Comparison of ENCODE assay signal across 19 cellular contexts in genomic region chr2:122108186-122108585, GRCh38.
A peak's percentile ranks its signal among the peaks of the same experiment; 100 is the strongest.
DNase-seq lines count a peak whose midpoint lies in the region; ATAC-seq and TF ChIP-seq lines count a peak whose summit lies in the region.
"Had no signal": no experiment of that assay in that cellular context is flagged by ENCODE, and none has a peak within 500 bp of the region (broad histone marks: within the 10 kb centered on the region; RNA-seq: fewer than 3 reads in every experiment).

No MANE protein-coding gene starts in this region.

- H3K9ac ChIP-seq in SK-N-SH, result no peak overlapping the region
- H3K9ac ChIP-seq in neural progenitor cell, result no peak overlapping the region
- H3K9ac ChIP-seq: GM23248 had no signal

- peaks cover 48% of the 10 kb centered on the region for H3K4me1 Mint-ChIP-seq in neural progenitor cell
- peaks cover 24% of the 10 kb centered on the region for H3K4me1 Mint-ChIP-seq in progenitor cell of endocrine pancreas (ENCODE audit: low read depth)
- H3K4me1 Mint-ChIP-seq: B cell; CD4-positive, CD25-positive, alpha-beta regulatory T cell had no signal

- H4K20me1 ChIP-seq in SK-N-SH (ENCODE audit: insufficient read depth) (no peaks in the 10 kb centered on the region), neural progenitor cell (ENCODE audit: low read depth) (no peaks in the 10 kb centered on the region)

- DNase-seq in SK-N-SH (peak; percentile 27), NCI-H82 (lab: John Stamatoyannopoulos, UW) (peak; percentile 77), WERI-Rb-1 (peak; percentile 61), neural progenitor cell (ENCODE audit: low spot score) (no peak), NCI-H226 (no peak), progenitor cell of endocrine pancreas (ENCODE audit: low spot score, unreplicated experiment) (no peak)
- DNase-seq: Caco-2; CD4-positive, CD25-positive, alpha-beta regulatory T cell; CD8-positive, alpha-beta T cell; DMS153; DND-41; GM23248; H9; HFFc6 had no signal

- no peak overlapping the region for H3K4me3 Mint-ChIP-seq in neural progenitor cell
- H3K4me3 Mint-ChIP-seq in progenitor cell of endocrine pancreas (ENCODE audit: low read depth), result no peak overlapping the region
- H3K4me3 Mint-ChIP-seq: B cell; CD4-positive, CD25-positive, alpha-beta regulatory T cell; CD8-positive, alpha-beta T cell; H9; HFFc6 had no signal

- no peaks in the 10 kb centered on the region for H3K27me3 ChIP-seq in SK-N-SH (ENCODE audit: insufficient read depth)
- no peaks in the 10 kb centered on the region for H3K27me3 ChIP-seq in WERI-Rb-1 (ENCODE audit: insufficient read depth, low read depth, severe bottlenecking)
- H3K27me3 ChIP-seq in neural progenitor cell, result no peaks in the 10 kb centered on the region

- 0% methylated on average over 1 of the region's 1 CpG for WGBS in SK-N-SH (ENCODE audit: low lambda C conversion rate)

- no peak for TF ChIP-seq EP300 in SK-N-SH (IDR thresholded peaks at IDR 0.05; ENCODE audit: borderline replicate concordance in 1 of 2, low read depth in 1 of 2, low read length in 1 of 2)

- H3K27me3 Mint-ChIP-seq in neural progenitor cell (ENCODE audit: insufficient read depth, low read depth), result peaks cover 2% of the 10 kb centered on the region
- peaks cover 4% of the 10 kb centered on the region for H3K27me3 Mint-ChIP-seq in progenitor cell of endocrine pancreas
- H3K27me3 Mint-ChIP-seq: B cell; CD4-positive, CD25-positive, alpha-beta regulatory T cell had no signal

- CTCF ChIA-PET in SK-N-SH (lab: Yijun Ruan, JAX), result no interaction called here

- H3K9me2 ChIP-seq in SK-N-SH, result no peaks in the 10 kb centered on the region

- POLR2A ChIA-PET in SK-N-SH (lab: Yijun Ruan, JAX), result no interaction called here

- H3K9me3 ChIP-seq in SK-N-SH, result no peaks in the 10 kb centered on the region
- H3K9me3 ChIP-seq in WERI-Rb-1 (ENCODE audit: severe bottlenecking), result no peaks in the 10 kb centered on the region
- no peaks in the 10 kb centered on the region for H3K9me3 ChIP-seq in neural progenitor cell (ENCODE audit: low read depth)
- H3K9me3 ChIP-seq: Caco-2 had no signal

- H3K36me3 ChIP-seq in SK-N-SH (replicated peaks in 1 of 2; ENCODE audit: control insufficient read depth in 1 of 2, insufficient read depth in 2 of 2, low read length in 1 of 2) (no peaks in the 10 kb centered on the region), WERI-Rb-1 (no peaks in the 10 kb centered on the region), neural progenitor cell (no peaks in the 10 kb centered on the region)

- H3K4me1 ChIP-seq in SK-N-SH (ENCODE audit: control insufficient read depth in 1 of 2, insufficient read depth in 2 of 2, low read depth in 1 of 2, low read length in 1 of 2), result peaks cover 0 to 8% of the 10 kb centered on the region in 2 experiments; a peak in 2 of 4 replicates
- H3K4me1 ChIP-seq in neural progenitor cell, result peaks cover 60% of the 10 kb centered on the region

- H3K36me3 Mint-ChIP-seq in neural progenitor cell (no peaks in the 10 kb centered on the region), progenitor cell of endocrine pancreas (ENCODE audit: insufficient read depth) (peaks cover 2% of the 10 kb centered on the region)
- H3K36me3 Mint-ChIP-seq: CD4-positive, CD25-positive, alpha-beta regulatory T cell; CD8-positive, alpha-beta T cell had no signal

- TF ChIP-seq CTCF in SK-N-SH (IDR thresholded peaks at IDR 0.05) (no peak), WERI-Rb-1 (IDR thresholded peaks at IDR 0.05; ENCODE audit: low read depth, low read length) (no peak), neural progenitor cell (IDR thresholded peaks at IDR 0.05) (no peak), progenitor cell of endocrine pancreas (IDR thresholded peaks at IDR 0.05; ENCODE audit: unreplicated experiment) (no peak)

- H3K4me3 ChIP-seq in SK-N-SH (ENCODE audit: low read depth in 2 of 2, low read length in 1 of 2) (no peak overlapping the region), WERI-Rb-1 (ENCODE audit: low read depth, low read length) (no peak overlapping the region), neural progenitor cell (no peak overlapping the region)
- H3K4me3 ChIP-seq: GM23248 had no signal

- H3K79me2 ChIP-seq in SK-N-SH (ENCODE audit: insufficient read depth) (no peaks in the 10 kb centered on the region), neural progenitor cell (ENCODE audit: low read depth) (no peaks in the 10 kb centered on the region)

- H3F3A ChIP-seq in SK-N-SH (replicated peaks; ENCODE audit: insufficient read depth) (no peaks in the 10 kb centered on the region), neural progenitor cell (ENCODE audit: low read depth) (peaks cover 42% of the 10 kb centered on the region)

- no peak overlapping the region; a peak in 1 of 4 replicates for H3K27ac ChIP-seq in SK-N-SH (ENCODE audit: low read depth in 2 of 2, low read length in 1 of 2)
- H3K27ac ChIP-seq in WERI-Rb-1, result no peak overlapping the region
- H3K27ac ChIP-seq in neural progenitor cell, result peak overlapping the region; percentile 29
- H3K27ac ChIP-seq: 22Rv1, C4-2B, GM23248 had no signal

- no peak for TF ChIP-seq RAD21 in SK-N-SH (IDR thresholded peaks at IDR 0.05; ENCODE audit: low read length)

- H3K9me3 Mint-ChIP-seq in neural progenitor cell (peaks cover 15% of the 10 kb centered on the region), progenitor cell of endocrine pancreas (ENCODE audit: low read depth) (no peaks in the 10 kb centered on the region)
- H3K9me3 Mint-ChIP-seq: CD8-positive, alpha-beta T cell; HFFc6 had no signal

- H2AFZ ChIP-seq in SK-N-SH (ENCODE audit: low read depth) (no peak overlapping the region), neural progenitor cell (replicated peaks) (peak overlapping the region; percentile 42)
- H2AFZ ChIP-seq: GM23248 had no signal

- no peak overlapping the region for H3K4me2 ChIP-seq in SK-N-SH
- H3K4me2 ChIP-seq in neural progenitor cell, result peak overlapping the region; percentile 35

- ATAC-seq in SK-N-SH treated with all-trans-retinoic acid at 6 μM for 48 hours (no peak), HG02610 (IDR thresholded peaks at IDR 0.05; ENCODE audit: unreplicated experiment) (no peak)
- ATAC-seq: CD8-positive, alpha-beta T cell had no signal

- H3K27ac Mint-ChIP-seq in neural progenitor cell (peak overlapping the region; percentile 18), progenitor cell of endocrine pancreas (no peak overlapping the region)
- H3K27ac Mint-ChIP-seq: B cell; CD4-positive, CD25-positive, alpha-beta regulatory T cell; CD8-positive, alpha-beta T cell; H9; HFFc6 had no signal

TF ChIP-seq in SK-N-SH, 30 proteins besides CTCF, POLR2A, EP300 and RAD21:
- TF ChIP-seq TEAD4 (IDR thresholded peaks at IDR 0.05; ENCODE audit: borderline replicate concordance, insufficient read depth) (no peak), FOXM1 (IDR thresholded peaks at IDR 0.05; ENCODE audit: low read depth) (no peak), MXI1 (IDR thresholded peaks at IDR 0.05; ENCODE audit: low read depth, low read length) (no peak), ELF1 (IDR thresholded peaks at IDR 0.05) (no peak)

TF ChIP-seq in SK-N-SH treated with all-trans-retinoic acid at 6 μM for 48 hours, 23 proteins besides CTCF, POLR2A, EP300 and RAD21:
- TF ChIP-seq TCF4 (CRISPR knock-in tag; IDR thresholded peaks at IDR 0.05; ENCODE audit: borderline replicate concordance) (no peak), ISL1 (CRISPR knock-in tag; IDR thresholded peaks at IDR 0.05) (no peak), CSDC2 (CRISPR knock-in tag; IDR thresholded peaks at IDR 0.05) (no peak), OSR1 (CRISPR knock-in tag; IDR thresholded peaks at IDR 0.05) (no peak), PPARA (CRISPR knock-in tag; IDR thresholded peaks at IDR 0.05; ENCODE audit: borderline replicate concordance) (no peak), BACH2 (CRISPR knock-in tag; IDR thresholded peaks at IDR 0.05; ENCODE audit: borderline replicate concordance) (no peak), ESRRG (CRISPR knock-in tag; IDR thresholded peaks at IDR 0.05) (no peak)
- TF ChIP-seq, protein P1, sequence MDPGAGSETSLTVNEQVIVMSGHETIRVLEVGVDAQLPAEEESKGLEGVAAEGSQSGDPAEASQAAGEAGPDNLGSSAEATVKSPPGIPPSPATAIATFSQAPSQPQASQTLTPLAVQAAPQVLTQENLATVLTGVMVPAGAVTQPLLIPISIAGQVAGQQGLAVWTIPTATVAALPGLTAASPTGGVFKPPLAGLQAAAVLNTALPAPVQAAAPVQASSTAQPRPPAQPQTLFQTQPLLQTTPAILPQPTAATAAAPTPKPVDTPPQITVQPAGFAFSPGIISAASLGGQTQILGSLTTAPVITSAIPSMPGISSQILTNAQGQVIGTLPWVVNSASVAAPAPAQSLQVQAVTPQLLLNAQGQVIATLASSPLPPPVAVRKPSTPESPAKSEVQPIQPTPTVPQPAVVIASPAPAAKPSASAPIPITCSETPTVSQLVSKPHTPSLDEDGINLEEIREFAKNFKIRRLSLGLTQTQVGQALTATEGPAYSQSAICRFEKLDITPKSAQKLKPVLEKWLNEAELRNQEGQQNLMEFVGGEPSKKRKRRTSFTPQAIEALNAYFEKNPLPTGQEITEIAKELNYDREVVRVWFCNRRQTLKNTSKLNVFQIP (CRISPR knock-in tag; IDR thresholded peaks at IDR 0.05; ENCODE audit: borderline replicate concordance, low read depth), result no peak
- TF ChIP-seq, protein P2, sequence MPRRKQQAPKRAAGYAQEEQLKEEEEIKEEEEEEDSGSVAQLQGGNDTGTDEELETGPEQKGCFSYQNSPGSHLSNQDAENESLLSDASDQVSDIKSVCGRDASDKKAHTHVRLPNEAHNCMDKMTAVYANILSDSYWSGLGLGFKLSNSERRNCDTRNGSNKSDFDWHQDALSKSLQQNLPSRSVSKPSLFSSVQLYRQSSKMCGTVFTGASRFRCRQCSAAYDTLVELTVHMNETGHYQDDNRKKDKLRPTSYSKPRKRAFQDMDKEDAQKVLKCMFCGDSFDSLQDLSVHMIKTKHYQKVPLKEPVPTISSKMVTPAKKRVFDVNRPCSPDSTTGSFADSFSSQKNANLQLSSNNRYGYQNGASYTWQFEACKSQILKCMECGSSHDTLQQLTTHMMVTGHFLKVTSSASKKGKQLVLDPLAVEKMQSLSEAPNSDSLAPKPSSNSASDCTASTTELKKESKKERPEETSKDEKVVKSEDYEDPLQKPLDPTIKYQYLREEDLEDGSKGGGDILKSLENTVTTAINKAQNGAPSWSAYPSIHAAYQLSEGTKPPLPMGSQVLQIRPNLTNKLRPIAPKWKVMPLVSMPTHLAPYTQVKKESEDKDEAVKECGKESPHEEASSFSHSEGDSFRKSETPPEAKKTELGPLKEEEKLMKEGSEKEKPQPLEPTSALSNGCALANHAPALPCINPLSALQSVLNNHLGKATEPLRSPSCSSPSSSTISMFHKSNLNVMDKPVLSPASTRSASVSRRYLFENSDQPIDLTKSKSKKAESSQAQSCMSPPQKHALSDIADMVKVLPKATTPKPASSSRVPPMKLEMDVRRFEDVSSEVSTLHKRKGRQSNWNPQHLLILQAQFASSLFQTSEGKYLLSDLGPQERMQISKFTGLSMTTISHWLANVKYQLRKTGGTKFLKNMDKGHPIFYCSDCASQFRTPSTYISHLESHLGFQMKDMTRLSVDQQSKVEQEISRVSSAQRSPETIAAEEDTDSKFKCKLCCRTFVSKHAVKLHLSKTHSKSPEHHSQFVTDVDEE (CRISPR knock-in tag; IDR thresholded peaks at IDR 0.05), result no peak
TF ChIP-seq in SK-N-SH treated with all-trans-retinoic acid at 6 μM for 48 hours: peak in this region for 0.

Comparison
In these comparisons a context has a peak if more than half of its experiments do, and no peak if none do; other contexts are left out.
1. DNase-seq: peak in SK-N-SH (single experiment), NCI-H82 (single experiment) and WERI-Rb-1 (single experiment); none in neural progenitor cell (single experiment), NCI-H226 (single experiment) and progenitor cell of endocrine pancreas (single experiment).